In the genomic region with DNA sequence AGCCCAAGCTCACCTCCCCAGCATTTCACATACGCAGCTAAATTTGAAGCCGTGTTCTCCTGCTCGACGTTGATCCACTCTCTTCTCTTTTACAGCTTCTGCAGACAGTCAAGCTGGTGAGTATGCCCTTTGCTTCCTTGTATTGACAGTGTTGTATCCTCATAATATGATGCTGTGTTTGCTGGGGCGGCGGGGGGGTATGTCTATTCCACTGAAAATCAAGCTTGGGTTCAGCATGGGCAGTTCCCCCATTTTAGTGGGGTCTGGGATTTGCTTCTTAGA, we compare ENCODE assay signal across 1 cellular context.
TF ChIP-seq lines count a peak whose summit lies in the region.

No MANE protein-coding gene starts in this region.

TF ChIP-seq in endothelial cell of umbilical vein, 7 proteins besides CTCF, POLR2A, EP300 and RAD21 (continued from another document):
- TF ChIP-seq, protein P1, sequence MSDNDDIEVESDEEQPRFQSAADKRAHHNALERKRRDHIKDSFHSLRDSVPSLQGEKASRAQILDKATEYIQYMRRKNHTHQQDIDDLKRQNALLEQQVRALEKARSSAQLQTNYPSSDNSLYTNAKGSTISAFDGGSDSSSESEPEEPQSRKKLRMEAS (IDR thresholded peaks at IDR 0.05; ENCODE audit: insufficient read depth, insufficient read length) = no peak
- TF ChIP-seq GATA2 (IDR thresholded peaks at IDR 0.05; ENCODE audit: insufficient read depth, insufficient read length, low read depth, low read length) (no peak), POLR2AphosphoS5 (IDR thresholded peaks at IDR 0.05; ENCODE audit: insufficient read depth, low read depth, low read length) (no peak), EZH2 (IDR thresholded peaks at IDR 0.05; ENCODE audit: borderline replicate concordance, low read depth, low read length, severe bottlenecking) (no peak)
